ENCODE assay signal across 16 cellular contexts in genomic region chr2:63601061-63601460, GRCh38. TPM values are rescaled to one million over a fixed set of nuclear protein-coding genes. Genes with fewer than 3 reads are reported as not detected.
DNase-seq lines count a peak whose midpoint lies in the region; ATAC-seq and TF ChIP-seq lines count a peak whose summit lies in the region.
"Had no signal": no experiment of that assay in that cellular context is flagged by ENCODE, and none has a peak within 500 bp of the region (broad histone marks: within the 10 kb centered on the region; RNA-seq: fewer than 3 reads in every experiment).

No MANE protein-coding gene starts in this region.

- no peak overlapping the region for H2AFZ ChIP-seq in SK-N-SH (ENCODE audit: low read depth)

- no peak for TF ChIP-seq RAD21 in SK-N-SH (IDR thresholded peaks at IDR 0.05; ENCODE audit: low read length)

- ATAC-seq in SK-N-SH treated with all-trans-retinoic acid at 6 μM for 48 hours (no peak), WTC11 (no peak), GM18907 (IDR thresholded peaks at IDR 0.05; ENCODE audit: unreplicated experiment) (no peak)
- ATAC-seq in CD4-positive, CD25-positive, alpha-beta regulatory T cell (ENCODE audit: low read depth in 2 of 2) = no peak

- no peak for DNase-seq in SK-N-SH
- DNase-seq in CD4-positive, CD25-positive, alpha-beta regulatory T cell = no peak
- DNase-seq in WTC11 (ENCODE audit: low spot score) = no peak
- DNase-seq in progenitor cell of endocrine pancreas (ENCODE audit: low spot score, unreplicated experiment) = no peak
- no peak for DNase-seq in stimulated activated CD4-positive, alpha-beta T cell treated with anti-CD3 and anti-CD28 coated beads, Interleukin-15, amount 100 ng/mL, for 24 hours
- no peak for DNase-seq in ascending aorta (ENCODE audit: low spot score in 2 of 2)
- DNase-seq: H7, Karpas-422, NCI-H1105 treated with DMSO at 0.1 percent for 48 hours, NCI-H187, NCI-H2171, NCI-H446 treated with DMSO at 0.1 percent for 48 hours, NCI-H774 had no signal

- no peak overlapping the region for H3K4me3 Mint-ChIP-seq in CD4-positive, CD25-positive, alpha-beta regulatory T cell
- H3K4me3 Mint-ChIP-seq in WTC11 (no peak overlapping the region), progenitor cell of endocrine pancreas (ENCODE audit: low read depth) (no peak overlapping the region)

- 96% methylated on average over 1 of the region's 1 CpG for WGBS in SK-N-SH (ENCODE audit: low lambda C conversion rate)

- intact Hi-C loops in ascending aorta (cut with DNase I) = no loop called here

- H3K9me3 Mint-ChIP-seq in CD4-positive, CD25-positive, alpha-beta regulatory T cell = no peaks in the 10 kb centered on the region
- H3K9me3 Mint-ChIP-seq in WTC11 = no peaks in the 10 kb centered on the region
- H3K9me3 Mint-ChIP-seq in progenitor cell of endocrine pancreas (ENCODE audit: low read depth) = no peaks in the 10 kb centered on the region

- H3K36me3 ChIP-seq in SK-N-SH (replicated peaks in 1 of 2; ENCODE audit: control insufficient read depth in 1 of 2, insufficient read depth in 2 of 2, low read length in 1 of 2) (peaks cover 63 to 76% of the 10 kb centered on the region in 2 experiments), ascending aorta (peaks cover 40 to 76% of the 10 kb centered on the region in 2 donors)
- H3K36me3 ChIP-seq in CD4-positive, CD25-positive, alpha-beta regulatory T cell (ENCODE audit: control insufficient read depth, insufficient read depth, low read length) = peaks cover 79% of the 10 kb centered on the region

- TF ChIP-seq CTCF in SK-N-SH (IDR thresholded peaks at IDR 0.05) (no peak), WTC11 (IDR thresholded peaks at IDR 0.05) (no peak), progenitor cell of endocrine pancreas (IDR thresholded peaks at IDR 0.05; ENCODE audit: unreplicated experiment) (no peak), ascending aorta (IDR thresholded peaks at IDR 0.05) (no peak)

- POLR2A ChIA-PET in SK-N-SH (lab: Yijun Ruan, JAX) = no interaction called here
- POLR2A ChIA-PET in WTC11 (lab: Charles Lee) = interaction anchor here (1.1 kb wide), 1 partner anchor 17 kb away, joined by 3 read pairs; no protein-coding TSS in a partner anchor

- peaks cover 45% of the 10 kb centered on the region for H3K36me3 Mint-ChIP-seq in CD4-positive, CD25-positive, alpha-beta regulatory T cell
- peaks cover 80% of the 10 kb centered on the region for H3K36me3 Mint-ChIP-seq in WTC11
- H3K36me3 Mint-ChIP-seq in progenitor cell of endocrine pancreas (ENCODE audit: insufficient read depth) = peaks cover 36% of the 10 kb centered on the region

- no peaks in the 10 kb centered on the region for H3K9me2 ChIP-seq in SK-N-SH

- CTCF ChIA-PET in SK-N-SH (lab: Yijun Ruan, JAX) = interaction anchor here (0.8 kb wide), 1 partner anchor 98 kb away, joined by 3 read pairs; no protein-coding TSS in a partner anchor
- CTCF ChIA-PET in WTC11 (lab: Charles Lee) = interaction anchor here (0.9 kb wide), 1 partner anchor 260 kb away, joined by 3 read pairs; no protein-coding TSS in a partner anchor

- H3K9me3 ChIP-seq in SK-N-SH (no peaks in the 10 kb centered on the region), ascending aorta (no peaks in the 10 kb centered on the region)
- H3K9me3 ChIP-seq in CD4-positive, CD25-positive, alpha-beta regulatory T cell (ENCODE audit: control insufficient read depth in 2 of 2, low read length in 2 of 2) = no peaks in the 10 kb centered on the region

- H3K27me3 ChIP-seq in SK-N-SH (ENCODE audit: insufficient read depth) (no peaks in the 10 kb centered on the region), ascending aorta (no peaks in the 10 kb centered on the region)
- H3K27me3 ChIP-seq in CD4-positive, CD25-positive, alpha-beta regulatory T cell (ENCODE audit: control insufficient read depth, insufficient read depth, low read length) = no peaks in the 10 kb centered on the region

- H3K4me2 ChIP-seq in SK-N-SH = no peak overlapping the region

- H3K4me1 Mint-ChIP-seq in CD4-positive, CD25-positive, alpha-beta regulatory T cell = peaks cover 7 to 24% (median 16%) of the 10 kb centered on the region in 4 donors
- no peaks in the 10 kb centered on the region for H3K4me1 Mint-ChIP-seq in WTC11
- peaks cover 19% of the 10 kb centered on the region for H3K4me1 Mint-ChIP-seq in progenitor cell of endocrine pancreas (ENCODE audit: low read depth)

- no peaks in the 10 kb centered on the region for H4K20me1 ChIP-seq in SK-N-SH (ENCODE audit: insufficient read depth)

- peaks cover 8% of the 10 kb centered on the region; the same call in 1 of the 2 replicates for H3K79me2 ChIP-seq in SK-N-SH (ENCODE audit: insufficient read depth)

- no peak overlapping the region for H3K4me3 ChIP-seq in SK-N-SH (ENCODE audit: low read depth in 2 of 2, low read length in 1 of 2)
- no peak overlapping the region for H3K4me3 ChIP-seq in CD4-positive, CD25-positive, alpha-beta regulatory T cell (ENCODE audit: low read depth, low read length)
- H3K4me3 ChIP-seq in ascending aorta = no peak overlapping the region

- no peak for TF ChIP-seq EP300 in SK-N-SH (IDR thresholded peaks at IDR 0.05; ENCODE audit: borderline replicate concordance in 1 of 2, low read depth in 1 of 2, low read length in 1 of 2)

- no peak overlapping the region for H3K9ac ChIP-seq in SK-N-SH

- no peaks in the 10 kb centered on the region for H3K27me3 Mint-ChIP-seq in CD4-positive, CD25-positive, alpha-beta regulatory T cell
- H3K27me3 Mint-ChIP-seq in WTC11 (ENCODE audit: low read depth) = no peaks in the 10 kb centered on the region
- no peaks in the 10 kb centered on the region for H3K27me3 Mint-ChIP-seq in progenitor cell of endocrine pancreas

- no peaks in the 10 kb centered on the region; a peak in 1 of 4 replicates for H3K4me1 ChIP-seq in SK-N-SH (ENCODE audit: control insufficient read depth in 1 of 2, insufficient read depth in 2 of 2, low read depth in 1 of 2, low read length in 1 of 2)
- H3K4me1 ChIP-seq in CD4-positive, CD25-positive, alpha-beta regulatory T cell (ENCODE audit: control insufficient read depth, insufficient read depth, low read length, poor library complexity, severe bottlenecking) = no peaks in the 10 kb centered on the region
- no peaks in the 10 kb centered on the region for H3K4me1 ChIP-seq in ascending aorta

- no peak overlapping the region for H3K27ac ChIP-seq in SK-N-SH (ENCODE audit: low read depth in 2 of 2, low read length in 1 of 2)
- no peak overlapping the region for H3K27ac ChIP-seq in CD4-positive, CD25-positive, alpha-beta regulatory T cell (ENCODE audit: insufficient read depth, low read length, poor library complexity, severe bottlenecking)
- H3K27ac ChIP-seq in ascending aorta = no peak overlapping the region
- H3K27ac ChIP-seq: 22Rv1 had no signal

- H3F3A ChIP-seq in SK-N-SH (replicated peaks; ENCODE audit: insufficient read depth) = no peaks in the 10 kb centered on the region

- H3K27ac Mint-ChIP-seq in CD4-positive, CD25-positive, alpha-beta regulatory T cell = peak overlapping the region in 2 of 3 donors; percentile 1 to 20
- H3K27ac Mint-ChIP-seq in WTC11 (peak overlapping the region; percentile 26; the same call in 1 of the 2 replicates), progenitor cell of endocrine pancreas (peak overlapping the region; percentile 58)

TF ChIP-seq in SK-N-SH, 30 proteins besides CTCF, POLR2A, EP300 and RAD21:
- TF ChIP-seq RFX5 (IDR thresholded peaks at IDR 0.05; ENCODE audit: low read length) = no peak
- TF ChIP-seq GATA2 (CRISPR knock-in tag; IDR thresholded peaks at IDR 0.05) = 0 out of 2 replicates have a peak, but pooled peaks have one; percentile 39

TF ChIP-seq in SK-N-SH treated with all-trans-retinoic acid at 6 μM for 48 hours, 23 proteins besides CTCF, POLR2A, EP300 and RAD21 (continues in another document):
- no peak for TF ChIP-seq ZC3H10 (CRISPR knock-in tag; IDR thresholded peaks at IDR 0.05)
- no peak for TF ChIP-seq TCF4 (CRISPR knock-in tag; IDR thresholded peaks at IDR 0.05; ENCODE audit: borderline replicate concordance)
- no peak for TF ChIP-seq ESRRG (CRISPR knock-in tag; IDR thresholded peaks at IDR 0.05)
- TF ChIP-seq ZNF70 (CRISPR knock-in tag; IDR thresholded peaks at IDR 0.05) = no peak
- no peak for TF ChIP-seq ZNF8 (CRISPR knock-in tag; IDR thresholded peaks at IDR 0.05)
- no peak for TF ChIP-seq CSDC2 (CRISPR knock-in tag; IDR thresholded peaks at IDR 0.05)
- no peak for TF ChIP-seq ISL1 (CRISPR knock-in tag; IDR thresholded peaks at IDR 0.05)
- no peak for TF ChIP-seq PPARA (CRISPR knock-in tag; IDR thresholded peaks at IDR 0.05; ENCODE audit: borderline replicate concordance)
- no peak for TF ChIP-seq GLIS3 (CRISPR knock-in tag; IDR thresholded peaks at IDR 0.05)
- TF ChIP-seq OSR1 (CRISPR knock-in tag; IDR thresholded peaks at IDR 0.05) = no peak

TF ChIP-seq in WTC11, 78 proteins besides CTCF, POLR2A, EP300 and RAD21 (continues in another document):
- no peak for TF ChIP-seq CREM (CRISPR knock-in tag; IDR thresholded peaks at IDR 0.05)

RNA-seq across cellular contexts. Expression of gene MDH1, which starts 12.3 kb away (rescaled TPM):
- 201 and 267 TPM in 2 replicates for polyA plus RNA-seq in SK-N-SH (2012; rRNA removed)
- polyA plus RNA-seq in SK-N-SH (2012; cell fraction: cytosol; rRNA removed) = 279 and 297 TPM in 2 replicates
- 129 and 170 TPM in 2 replicates for polyA plus RNA-seq in SK-N-SH (2012; cell fraction: nucleus; rRNA removed)
- 102 TPM for total RNA-seq in CD4-positive, CD25-positive, alpha-beta regulatory T cell
- 100 to 1,000 TPM; 298 to 378 (median 334) TPM for polyA plus RNA-seq in CD4-positive, CD25-positive, alpha-beta regulatory T cell
- total RNA-seq in WTC11 (2021) (255 to 268 TPM (median 259 TPM) in 3 replicates), progenitor cell of endocrine pancreas (125 and 136 TPM in 2 replicates), ascending aorta (65.7 TPM)

RNA-seq across cellular contexts. Expression of gene WDPCP, which starts 12.8 kb away (rescaled TPM):
- polyA plus RNA-seq in SK-N-SH (2012; rRNA removed) = 3.1 and 5.5 TPM in 2 replicates
- 3.4 and 3.9 TPM in 2 replicates for polyA plus RNA-seq in SK-N-SH (2012; cell fraction: cytosol; rRNA removed)
- polyA plus RNA-seq in SK-N-SH (2012; cell fraction: nucleus; rRNA removed) = 6.9 and 8.3 TPM in 2 replicates
- total RNA-seq in CD4-positive, CD25-positive, alpha-beta regulatory T cell = 9.4 TPM
- 1 to 10 TPM; 2.9 to 5.4 (median 3.7) TPM for polyA plus RNA-seq in CD4-positive, CD25-positive, alpha-beta regulatory T cell
- total RNA-seq in WTC11 (2021) = 7.3 to 11.6 TPM (median 10.9 TPM) in 3 replicates
- 8.9 and 14.1 TPM in 2 replicates for total RNA-seq in progenitor cell of endocrine pancreas
- 5.2 TPM for total RNA-seq in ascending aorta
